In genomic region chr2:52526735-52527134, GRCh38 we compare ENCODE assay signal across 31 cellular contexts.
"Had no signal": no experiment of that assay in that cellular context is flagged by ENCODE, and none has a peak within 500 bp of the region (broad histone marks: within the 10 kb centered on the region; RNA-seq: fewer than 3 reads in every experiment).

No MANE protein-coding gene starts in this region.

- DNase-seq: activated B cell treated with CpG ODN at 0.5 μM for 24 hours; activated CD4-positive, alpha-beta T cell treated with anti-CD3 and anti-CD28 coated beads for 48 hours; activated CD4-positive, alpha-beta T cell treated with anti-CD3 and anti-CD28 coated beads, Interleukin-2, amount 50 U/mL, for 1 hour; activated CD4-positive, alpha-beta T cell treated with anti-CD3 and anti-CD28 coated beads, Interleukin-2, amount 50 U/mL, for 48 hours; activated CD8-positive, alpha-beta memory T cell treated with anti-CD3 and anti-CD28 coated beads for 24 hours; activated CD8-positive, alpha-beta T cell treated with anti-CD3 and anti-CD28 coated beads for 36 hours; activated effector memory CD4-positive, alpha-beta T cell treated with Interleukin-2 at 50 U/mL for 16 hours; activated gamma-delta T cell treated with Interleukin-2 at 50 U/mL for 16 hours; activated naive CD4-positive, alpha-beta T cell treated with anti-CD3 and anti-CD28 coated beads, Interleukin-2, amount 50 U/mL, for 16 hours; activated naive CD4-positive, alpha-beta T cell treated with Interleukin-2 at 50 U/mL for 16 hours; activated T-cell treated with anti-CD3 and anti-CD28 coated beads, Interleukin-2, amount 50 U/mL, for 4 hours; adrenal gland; amygdala; aorta; body of pancreas; central memory CD4-positive, alpha-beta T cell; cerebellar nuclear complex; cortex of kidney; dermis blood vessel endothelial cell; effector CD4-positive, alpha-beta T cell; effector memory CD8-positive, alpha-beta T cell; erythroblast; foreskin melanocyte; heart right ventricle; T-helper 1 cell; T-helper 17 cell; T1000; WERI-Rb-1 had no signal

- ATAC-seq: activated CD4-positive, CD25-positive, alpha-beta regulatory T cell treated with anti-CD3 and anti-CD28 coated beads, Interleukin-2, amount 50 U/mL, for 24 hours; activated CD8-positive, alpha-beta T cell treated with anti-CD3 and anti-CD28 coated beads for 36 hours; activated T-cell treated with anti-CD3 and anti-CD28 coated beads, Interleukin-2, amount 50 U/mL, for 4 hours; activated T-helper 17 cell treated with anti-CD3 and anti-CD28 coated beads, Interleukin-2, amount 50 U/mL, for 72 hours; body of pancreas; effector memory CD8-positive, alpha-beta T cell; gastroesophageal sphincter; heart right ventricle; T-helper 17 cell had no signal
